ENCODE assay signal across 1 cellular context in genomic region chr11:33698921-33699320, GRCh38.
TF ChIP-seq lines count a peak whose summit lies in the region.

No MANE protein-coding gene starts in this region.

TF ChIP-seq in HepG2, 621 proteins besides CTCF, POLR2A, EP300 and RAD21:
- TF ChIP-seq, protein P1, sequence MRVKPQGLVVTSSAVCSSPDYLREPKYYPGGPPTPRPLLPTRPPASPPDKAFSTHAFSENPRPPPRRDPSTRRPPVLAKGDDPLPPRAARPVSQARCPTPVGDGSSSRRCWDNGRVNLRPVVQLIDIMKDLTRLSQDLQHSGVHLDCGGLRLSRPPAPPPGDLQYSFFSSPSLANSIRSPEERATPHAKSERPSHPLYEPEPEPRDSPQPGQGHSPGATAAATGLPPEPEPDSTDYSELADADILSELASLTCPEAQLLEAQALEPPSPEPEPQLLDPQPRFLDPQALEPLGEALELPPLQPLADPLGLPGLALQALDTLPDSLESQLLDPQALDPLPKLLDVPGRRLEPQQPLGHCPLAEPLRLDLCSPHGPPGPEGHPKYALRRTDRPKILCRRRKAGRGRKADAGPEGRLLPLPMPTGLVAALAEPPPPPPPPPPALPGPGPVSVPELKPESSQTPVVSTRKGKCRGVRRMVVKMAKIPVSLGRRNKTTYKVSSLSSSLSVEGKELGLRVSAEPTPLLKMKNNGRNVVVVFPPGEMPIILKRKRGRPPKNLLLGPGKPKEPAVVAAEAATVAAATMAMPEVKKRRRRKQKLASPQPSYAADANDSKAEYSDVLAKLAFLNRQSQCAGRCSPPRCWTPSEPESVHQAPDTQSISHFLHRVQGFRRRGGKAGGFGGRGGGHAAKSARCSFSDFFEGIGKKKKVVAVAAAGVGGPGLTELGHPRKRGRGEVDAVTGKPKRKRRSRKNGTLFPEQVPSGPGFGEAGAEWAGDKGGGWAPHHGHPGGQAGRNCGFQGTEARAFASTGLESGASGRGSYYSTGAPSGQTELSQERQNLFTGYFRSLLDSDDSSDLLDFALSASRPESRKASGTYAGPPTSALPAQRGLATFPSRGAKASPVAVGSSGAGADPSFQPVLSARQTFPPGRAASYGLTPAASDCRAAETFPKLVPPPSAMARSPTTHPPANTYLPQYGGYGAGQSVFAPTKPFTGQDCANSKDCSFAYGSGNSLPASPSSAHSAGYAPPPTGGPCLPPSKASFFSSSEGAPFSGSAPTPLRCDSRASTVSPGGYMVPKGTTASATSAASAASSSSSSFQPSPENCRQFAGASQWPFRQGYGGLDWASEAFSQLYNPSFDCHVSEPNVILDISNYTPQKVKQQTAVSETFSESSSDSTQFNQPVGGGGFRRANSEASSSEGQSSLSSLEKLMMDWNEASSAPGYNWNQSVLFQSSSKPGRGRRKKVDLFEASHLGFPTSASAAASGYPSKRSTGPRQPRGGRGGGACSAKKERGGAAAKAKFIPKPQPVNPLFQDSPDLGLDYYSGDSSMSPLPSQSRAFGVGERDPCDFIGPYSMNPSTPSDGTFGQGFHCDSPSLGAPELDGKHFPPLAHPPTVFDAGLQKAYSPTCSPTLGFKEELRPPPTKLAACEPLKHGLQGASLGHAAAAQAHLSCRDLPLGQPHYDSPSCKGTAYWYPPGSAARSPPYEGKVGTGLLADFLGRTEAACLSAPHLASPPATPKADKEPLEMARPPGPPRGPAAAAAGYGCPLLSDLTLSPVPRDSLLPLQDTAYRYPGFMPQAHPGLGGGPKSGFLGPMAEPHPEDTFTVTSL (CRISPR knock-in tag; IDR thresholded peaks at IDR 0.05; ENCODE audit: borderline replicate concordance) = no peak
- TF ChIP-seq, protein P2, sequence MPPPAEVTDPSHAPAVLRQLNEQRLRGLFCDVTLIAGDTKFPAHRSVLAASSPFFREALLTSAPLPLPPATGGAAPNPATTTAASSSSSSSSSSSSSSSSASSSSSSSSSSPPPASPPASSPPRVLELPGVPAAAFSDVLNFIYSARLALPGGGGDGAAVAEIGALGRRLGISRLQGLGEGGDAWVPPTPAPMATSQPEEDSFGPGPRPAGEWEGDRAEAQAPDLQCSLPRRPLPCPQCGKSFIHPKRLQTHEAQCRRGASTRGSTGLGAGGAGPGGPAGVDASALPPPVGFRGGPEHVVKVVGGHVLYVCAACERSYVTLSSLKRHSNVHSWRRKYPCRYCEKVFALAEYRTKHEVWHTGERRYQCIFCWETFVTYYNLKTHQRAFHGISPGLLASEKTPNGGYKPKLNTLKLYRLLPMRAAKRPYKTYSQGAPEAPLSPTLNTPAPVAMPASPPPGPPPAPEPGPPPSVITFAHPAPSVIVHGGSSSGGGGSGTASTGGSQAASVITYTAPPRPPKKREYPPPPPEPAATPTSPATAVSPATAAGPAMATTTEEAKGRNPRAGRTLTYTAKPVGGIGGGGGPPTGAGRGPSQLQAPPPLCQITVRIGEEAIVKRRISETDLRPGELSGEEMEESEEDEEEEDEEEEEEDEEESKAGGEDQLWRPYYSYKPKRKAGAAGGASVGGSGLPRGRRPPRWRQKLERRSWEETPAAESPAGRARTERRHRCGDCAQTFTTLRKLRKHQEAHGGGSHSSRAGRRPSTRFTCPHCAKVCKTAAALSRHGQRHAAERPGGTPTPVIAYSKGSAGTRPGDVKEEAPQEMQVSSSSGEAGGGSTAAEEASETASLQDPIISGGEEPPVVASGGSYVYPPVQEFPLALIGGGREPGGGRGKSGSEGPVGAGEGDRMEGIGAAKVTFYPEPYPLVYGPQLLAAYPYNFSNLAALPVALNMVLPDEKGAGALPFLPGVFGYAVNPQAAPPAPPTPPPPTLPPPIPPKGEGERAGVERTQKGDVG (CRISPR knock-in tag; IDR thresholded peaks at IDR 0.05; ENCODE audit: borderline replicate concordance) = no peak
- TF ChIP-seq, protein P3, sequence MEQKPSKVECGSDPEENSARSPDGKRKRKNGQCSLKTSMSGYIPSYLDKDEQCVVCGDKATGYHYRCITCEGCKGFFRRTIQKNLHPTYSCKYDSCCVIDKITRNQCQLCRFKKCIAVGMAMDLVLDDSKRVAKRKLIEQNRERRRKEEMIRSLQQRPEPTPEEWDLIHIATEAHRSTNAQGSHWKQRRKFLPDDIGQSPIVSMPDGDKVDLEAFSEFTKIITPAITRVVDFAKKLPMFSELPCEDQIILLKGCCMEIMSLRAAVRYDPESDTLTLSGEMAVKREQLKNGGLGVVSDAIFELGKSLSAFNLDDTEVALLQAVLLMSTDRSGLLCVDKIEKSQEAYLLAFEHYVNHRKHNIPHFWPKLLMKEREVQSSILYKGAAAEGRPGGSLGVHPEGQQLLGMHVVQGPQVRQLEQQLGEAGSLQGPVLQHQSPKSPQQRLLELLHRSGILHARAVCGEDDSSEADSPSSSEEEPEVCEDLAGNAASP (CRISPR knock-in tag; IDR thresholded peaks at IDR 0.05; ENCODE audit: borderline replicate concordance) = no peak
- TF ChIP-seq ZNF619 (CRISPR knock-in tag; IDR thresholded peaks at IDR 0.05) = no peak
- no peak for TF ChIP-seq HNRNPLL (IDR thresholded peaks at IDR 0.05; ENCODE audit: low read depth, low read length, poor library complexity, severe bottlenecking)
- TF ChIP-seq IKZF5 (CRISPR knock-in tag; IDR thresholded peaks at IDR 0.05) = no peak
- 0 out of 2 replicates have a peak, but pooled peaks have one; percentile 2 for TF ChIP-seq ZNF331 (CRISPR knock-in tag; IDR thresholded peaks at IDR 0.05)
- TF ChIP-seq, protein P4, sequence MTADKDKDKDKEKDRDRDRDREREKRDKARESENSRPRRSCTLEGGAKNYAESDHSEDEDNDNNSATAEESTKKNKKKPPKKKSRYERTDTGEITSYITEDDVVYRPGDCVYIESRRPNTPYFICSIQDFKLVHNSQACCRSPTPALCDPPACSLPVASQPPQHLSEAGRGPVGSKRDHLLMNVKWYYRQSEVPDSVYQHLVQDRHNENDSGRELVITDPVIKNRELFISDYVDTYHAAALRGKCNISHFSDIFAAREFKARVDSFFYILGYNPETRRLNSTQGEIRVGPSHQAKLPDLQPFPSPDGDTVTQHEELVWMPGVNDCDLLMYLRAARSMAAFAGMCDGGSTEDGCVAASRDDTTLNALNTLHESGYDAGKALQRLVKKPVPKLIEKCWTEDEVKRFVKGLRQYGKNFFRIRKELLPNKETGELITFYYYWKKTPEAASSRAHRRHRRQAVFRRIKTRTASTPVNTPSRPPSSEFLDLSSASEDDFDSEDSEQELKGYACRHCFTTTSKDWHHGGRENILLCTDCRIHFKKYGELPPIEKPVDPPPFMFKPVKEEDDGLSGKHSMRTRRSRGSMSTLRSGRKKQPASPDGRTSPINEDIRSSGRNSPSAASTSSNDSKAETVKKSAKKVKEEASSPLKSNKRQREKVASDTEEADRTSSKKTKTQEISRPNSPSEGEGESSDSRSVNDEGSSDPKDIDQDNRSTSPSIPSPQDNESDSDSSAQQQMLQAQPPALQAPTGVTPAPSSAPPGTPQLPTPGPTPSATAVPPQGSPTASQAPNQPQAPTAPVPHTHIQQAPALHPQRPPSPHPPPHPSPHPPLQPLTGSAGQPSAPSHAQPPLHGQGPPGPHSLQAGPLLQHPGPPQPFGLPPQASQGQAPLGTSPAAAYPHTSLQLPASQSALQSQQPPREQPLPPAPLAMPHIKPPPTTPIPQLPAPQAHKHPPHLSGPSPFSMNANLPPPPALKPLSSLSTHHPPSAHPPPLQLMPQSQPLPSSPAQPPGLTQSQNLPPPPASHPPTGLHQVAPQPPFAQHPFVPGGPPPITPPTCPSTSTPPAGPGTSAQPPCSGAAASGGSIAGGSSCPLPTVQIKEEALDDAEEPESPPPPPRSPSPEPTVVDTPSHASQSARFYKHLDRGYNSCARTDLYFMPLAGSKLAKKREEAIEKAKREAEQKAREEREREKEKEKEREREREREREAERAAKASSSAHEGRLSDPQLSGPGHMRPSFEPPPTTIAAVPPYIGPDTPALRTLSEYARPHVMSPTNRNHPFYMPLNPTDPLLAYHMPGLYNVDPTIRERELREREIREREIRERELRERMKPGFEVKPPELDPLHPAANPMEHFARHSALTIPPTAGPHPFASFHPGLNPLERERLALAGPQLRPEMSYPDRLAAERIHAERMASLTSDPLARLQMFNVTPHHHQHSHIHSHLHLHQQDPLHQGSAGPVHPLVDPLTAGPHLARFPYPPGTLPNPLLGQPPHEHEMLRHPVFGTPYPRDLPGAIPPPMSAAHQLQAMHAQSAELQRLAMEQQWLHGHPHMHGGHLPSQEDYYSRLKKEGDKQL (CRISPR knock-in tag; IDR thresholded peaks at IDR 0.05; ENCODE audit: low read depth) = no peak
